13 cellular contexts compared by ENCODE assay signal in the genomic region with DNA sequence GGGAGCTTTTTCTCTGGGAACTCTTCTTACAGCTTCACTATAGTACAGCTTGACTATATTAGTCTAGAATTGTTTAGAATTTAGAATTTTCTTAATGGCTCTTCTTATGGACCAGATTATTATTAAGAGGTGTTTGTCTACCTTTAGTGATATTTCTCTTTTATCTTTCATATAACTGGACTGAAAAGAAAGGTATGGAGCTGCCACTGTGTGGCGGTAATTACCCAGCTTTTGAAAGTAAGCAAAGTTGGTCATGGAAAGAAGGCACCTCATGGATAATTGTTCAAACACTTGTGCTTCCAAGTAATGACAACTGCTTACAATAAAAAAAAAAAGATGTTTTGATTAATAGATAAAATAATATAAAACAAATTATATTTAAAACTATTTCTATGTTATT.
DNase-seq lines count a peak whose midpoint lies in the region; ATAC-seq, FAIRE-seq and TF ChIP-seq lines count a peak whose summit lies in the region.
"Had no signal": no experiment of that assay in that cellular context is flagged by ENCODE, and none has a peak within 500 bp of the region (broad histone marks: within the 10 kb centered on the region; RNA-seq: fewer than 3 reads in every experiment).

No MANE protein-coding gene starts in this region.

- intact Hi-C loops in MCF 10A (cut with micrococcal nuclease), result loop anchor here (2.0 kb wide), 2 partner anchors 420 to 1242 kb away; no protein-coding TSS in a partner anchor
- intact Hi-C loops in mammary epithelial cell (cut with micrococcal nuclease), result no loop called here
- intact Hi-C loops in upper lobe of right lung (cut with DNase I), result no loop called here

- TF ChIP-seq CTCF in MCF 10A (IDR thresholded peaks at IDR 0.05; ENCODE audit: unreplicated experiment), result peak; percentile 31
- TF ChIP-seq CTCF in mammary epithelial cell (conservative IDR thresholded peaks at IDR 0.05 in 1 of 2, IDR thresholded peaks at IDR 0.05 in 1 of 2; ENCODE audit: extremely low read depth in 1 of 2, insufficient read depth in 1 of 2, low read depth in 1 of 2, low read length in 2 of 2), result no peak
- TF ChIP-seq CTCF in epithelial cell of esophagus (IDR thresholded peaks at IDR 0.05; ENCODE audit: insufficient read depth, low read depth, low read length, missing control alignments), result peak; percentile 52
- TF ChIP-seq CTCF in upper lobe of right lung (IDR thresholded peaks at IDR 0.05), result peak; percentile 18

- H3K4me3 Mint-ChIP-seq in MCF 10A (ENCODE audit: unreplicated experiment), result no peak overlapping the region
- H3K4me3 Mint-ChIP-seq: activated naive CD4-positive, alpha-beta T cell treated with anti-CD3 and anti-CD28 coated beads, Interleukin-2, amount 10 ng/mL, durations not matched to agents 7 days and 5 days; stimulated activated naive CD8-positive, alpha-beta T cell treated with anti-CD3 and anti-CD28 coated beads, Interleukin-15, amount 100 ng/mL, for 72 hours; T-helper 2 cell treated with Interferon-gamma antibody and Interleukin-4, amounts not matched to agents 5 μg/mL and 100 μg/mL, for 36 hours had no signal

- in situ Hi-C loops in mammary epithelial cell (cut with MboI; ENCODE audit: low sequenced_read_pairs in 2 of 2), result no loop called here

- H3K36me3 ChIP-seq in mammary epithelial cell (ENCODE audit: insufficient read depth, low read length), result no peaks in the 10 kb centered on the region
- no peaks in the 10 kb centered on the region for H3K36me3 ChIP-seq in upper lobe of right lung

- dilution Hi-C loops in mammary epithelial cell (cut with HindIII; ENCODE audit: low sequenced_read_pairs), result no loop called here

- no peaks in the 10 kb centered on the region for H3K9me3 Mint-ChIP-seq in MCF 10A (ENCODE audit: unreplicated experiment)
- H3K9me3 Mint-ChIP-seq: stimulated activated naive CD8-positive, alpha-beta T cell treated with anti-CD3 and anti-CD28 coated beads, Interleukin-15, amount 100 ng/mL, for 72 hours had no signal

- CTCF ChIA-PET in MCF 10A (lab: Yijun Ruan, JAX) (interaction anchor here (0.6 to 4.0 kb wide), 9 partner anchors 9 to 1267 kb away, joined by 3 to 30 read pairs (median 3); no protein-coding TSS in a partner anchor), mammary epithelial cell (lab: Charles Lee; ENCODE audit: low non-redundant PET) (interaction anchor here (0.6 to 1.1 kb wide), 2 partner anchors 266 to 1243 kb away, joined by 3 to 6 read pairs; no protein-coding TSS in a partner anchor)

- H3K4me1 ChIP-seq in mammary epithelial cell (ENCODE audit: insufficient read depth, low read length) (no peaks in the 10 kb centered on the region), upper lobe of right lung (no peaks in the 10 kb centered on the region)

- WGBS in mammary epithelial cell (ENCODE audit: low coverage, missing lambda C conversion rate), result 100% methylated on average over 1 of the region's 1 CpG

- H4K20me1 ChIP-seq in mammary epithelial cell (ENCODE audit: insufficient read depth, low read length), result no peaks in the 10 kb centered on the region

- no peaks in the 10 kb centered on the region for H3K27me3 ChIP-seq in mammary epithelial cell (ENCODE audit: insufficient read depth, low read length)
- H3K27me3 ChIP-seq in upper lobe of right lung, result no peaks in the 10 kb centered on the region

- H3K4me1 Mint-ChIP-seq in MCF 10A (ENCODE audit: insufficient read depth, unreplicated experiment), result no peaks in the 10 kb centered on the region
- H3K4me1 Mint-ChIP-seq: activated naive CD4-positive, alpha-beta T cell treated with anti-CD3 and anti-CD28 coated beads, Interleukin-2, amount 10 ng/mL, durations not matched to agents 7 days and 5 days; stimulated activated naive CD8-positive, alpha-beta T cell treated with anti-CD3 and anti-CD28 coated beads, Interleukin-15, amount 100 ng/mL, for 72 hours had no signal

- H3K4me3 ChIP-seq in mammary epithelial cell (replicated peaks in 1 of 3; ENCODE audit: insufficient read depth in 1 of 3, low read depth in 2 of 3, low read length in 3 of 3) (no peak overlapping the region), epithelial cell of esophagus (ENCODE audit: low read length) (no peak overlapping the region), upper lobe of right lung (no peak overlapping the region)

- H3K36me3 Mint-ChIP-seq in MCF 10A (ENCODE audit: insufficient read depth, unreplicated experiment), result no peaks in the 10 kb centered on the region
- H3K36me3 Mint-ChIP-seq: activated naive CD4-positive, alpha-beta T cell treated with anti-CD3 and anti-CD28 coated beads, Interleukin-2, amount 10 ng/mL, durations not matched to agents 7 days and 5 days had no signal

- H3K9me3 ChIP-seq in mammary epithelial cell (replicated peaks; ENCODE audit: insufficient read depth, low read length) (no peaks in the 10 kb centered on the region), upper lobe of right lung (no peaks in the 10 kb centered on the region)

- no peaks in the 10 kb centered on the region for H3K27me3 Mint-ChIP-seq in MCF 10A (ENCODE audit: insufficient read depth, unreplicated experiment)
- H3K27me3 Mint-ChIP-seq: activated naive CD4-positive, alpha-beta T cell treated with anti-CD3 and anti-CD28 coated beads, Interleukin-2, amount 10 ng/mL, durations not matched to agents 7 days and 5 days; stimulated activated naive CD8-positive, alpha-beta T cell treated with anti-CD3 and anti-CD28 coated beads, Interleukin-15, amount 100 ng/mL, for 72 hours had no signal

- POLR2A ChIA-PET in MCF 10A (lab: Yijun Ruan, JAX), result interaction anchor here (0.8 kb wide), 1 partner anchor 1267 kb away, joined by 3 read pairs; no protein-coding TSS in a partner anchor

- peak; percentile 38 for DNase-seq in MCF 10A (ENCODE audit: unreplicated experiment)
- DNase-seq in mammary epithelial cell, result no peak
- DNase-seq in NCI-H446 treated with DMSO at 0.1 percent for 48 hours (lab: John Stamatoyannopoulos, UW), result peak; percentile 10
- peak; percentile 51 for DNase-seq in epithelial cell of esophagus (ENCODE audit: low read depth)
- DNase-seq in upper lobe of right lung, result no peak
- no peak for DNase-seq in RCC 7860 (ENCODE audit: low spot score)
- DNase-seq: activated naive CD4-positive, alpha-beta T cell treated with anti-CD3 and anti-CD28 coated beads, Interleukin-2, amount 10 ng/mL, durations not matched to agents 7 days and 5 days; cerebellar nuclear complex; stimulated activated CD4-positive, alpha-beta T cell treated with anti-CD3 and anti-CD28 coated beads, Interleukin-4, amount 100 ng/mL, for 4 hours; stimulated activated naive CD8-positive, alpha-beta T cell treated with anti-CD3 and anti-CD28 coated beads, Interleukin-15, amount 100 ng/mL, for 72 hours had no signal

- H3K79me2 ChIP-seq in mammary epithelial cell (ENCODE audit: insufficient read depth, low read length), result no peaks in the 10 kb centered on the region

- no peak overlapping the region for H2AFZ ChIP-seq in mammary epithelial cell (ENCODE audit: low read depth, low read length)

- BruUV-seq in MCF 10A (replicated peaks; lab: Mats Ljungman, UMichigan) (no TSS peak), mammary epithelial cell (replicated peaks; lab: Mats Ljungman, UMichigan) (no TSS peak)

- H3K4me2 ChIP-seq in mammary epithelial cell (ENCODE audit: insufficient read depth, low read depth, low read length), result no peak overlapping the region

- H3K27ac ChIP-seq in mammary epithelial cell (ENCODE audit: insufficient read depth, low read depth, low read length), result no peak overlapping the region
- H3K27ac ChIP-seq in upper lobe of right lung, result no peak overlapping the region

- ATAC-seq in upper lobe of right lung (no peak), HG03045 (IDR thresholded peaks at IDR 0.05; ENCODE audit: unreplicated experiment) (no peak), GM18868 (IDR thresholded peaks at IDR 0.05; ENCODE audit: unreplicated experiment) (no peak)
- ATAC-seq: stimulated activated naive CD8-positive, alpha-beta T cell treated with anti-CD3 and anti-CD28 coated beads, Interleukin-15, amount 100 ng/mL, for 72 hours had no signal

- no peak for FAIRE-seq in RCC 7860 (lab: Jason Lieb, UNC)

- no peak overlapping the region for H3K27ac Mint-ChIP-seq in MCF 10A (ENCODE audit: low read depth, unreplicated experiment)
- H3K27ac Mint-ChIP-seq: activated naive CD4-positive, alpha-beta T cell treated with anti-CD3 and anti-CD28 coated beads, Interleukin-2, amount 10 ng/mL, durations not matched to agents 7 days and 5 days; stimulated activated naive CD8-positive, alpha-beta T cell treated with anti-CD3 and anti-CD28 coated beads, Interleukin-15, amount 100 ng/mL, for 72 hours; T-helper 2 cell treated with Interferon-gamma antibody and Interleukin-4, amounts not matched to agents 5 μg/mL and 100 μg/mL, for 36 hours had no signal

- no peak overlapping the region for H3K9ac ChIP-seq in mammary epithelial cell (ENCODE audit: insufficient read depth, low read length)

Comparison
In these comparisons a context has a peak if more than half of its experiments do, and no peak if none do; other contexts are left out.
1. DNase-seq: peak in MCF 10A (single experiment), NCI-H446 treated with DMSO at 0.1 percent for 48 hours (single experiment) and epithelial cell of esophagus (single experiment); none in mammary epithelial cell (single experiment), upper lobe of right lung (single experiment) and RCC 7860 (single experiment).
2. CTCF ChIP-seq: peak in MCF 10A (single experiment), epithelial cell of esophagus (single experiment) and upper lobe of right lung (single experiment); none in mammary epithelial cell (0 of 2).